Comparison of ENCODE assay signal across 19 cellular contexts in the genomic region with DNA sequence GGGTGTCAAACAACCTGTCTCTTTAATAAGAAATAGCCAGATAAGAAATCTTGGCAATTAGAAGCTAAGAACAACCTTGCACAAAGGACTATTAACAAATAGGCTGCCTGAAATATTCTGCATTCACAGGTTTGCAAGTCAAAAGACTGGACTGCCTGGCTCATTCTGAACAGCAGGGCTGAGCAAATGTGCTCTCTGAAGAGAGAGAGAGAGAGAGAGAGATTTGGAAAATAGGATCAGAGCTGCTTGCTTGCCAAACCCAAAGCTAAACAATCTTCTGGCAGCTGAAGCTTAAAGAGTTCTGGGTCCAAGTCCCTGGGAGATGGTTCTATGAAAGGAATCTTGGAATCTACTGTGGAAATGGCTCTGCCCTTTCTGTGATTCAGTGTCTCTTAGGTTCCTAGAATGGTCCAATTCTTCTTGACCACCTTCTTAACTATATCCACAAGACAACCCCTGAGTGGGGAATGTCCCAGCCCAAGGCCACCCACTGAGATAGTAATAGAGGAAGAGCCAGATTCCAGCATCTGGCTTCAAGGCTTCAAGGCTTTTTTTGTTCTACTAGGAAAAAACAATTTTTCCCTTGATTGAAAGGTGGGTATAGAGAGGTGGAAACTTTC.
"Had no signal": no experiment of that assay in that cellular context is flagged by ENCODE, and none has a peak within 500 bp of the region (broad histone marks: within the 10 kb centered on the region; RNA-seq: fewer than 3 reads in every experiment).

No MANE protein-coding gene starts in this region.

- H3K27me3 ChIP-seq: cardiac muscle cell, hepatocyte, right lobe of liver, vagina had no signal

- H3K4me1 ChIP-seq: pancreas, right lobe of liver, vagina had no signal

- H3K4me2 ChIP-seq: hepatocyte, smooth muscle cell had no signal

- H3K4me3 ChIP-seq: cardiac muscle cell, hepatocyte, pancreas, right lobe of liver, smooth muscle cell, stomach, vagina had no signal

- H3K27ac ChIP-seq: cardiac muscle cell, hepatocyte, pancreas, right lobe of liver, stomach, vagina had no signal

- H3K36me3 ChIP-seq: cardiac muscle cell, pancreas, right lobe of liver, stomach, vagina had no signal

- H2AFZ ChIP-seq: hepatocyte had no signal

- H3K79me2 ChIP-seq: hepatocyte had no signal

- DNase-seq: activated CD4-positive, alpha-beta memory T cell treated with anti-CD3 and anti-CD28 coated beads, Interleukin-2, amount 10 ng/mL, durations not matched to agents 7 days and 5 days; activated CD4-positive, alpha-beta T cell treated with anti-CD3 and anti-CD28 coated beads for 48 hours; activated CD8-positive, alpha-beta memory T cell treated with anti-CD3 and anti-CD28 coated beads, Interleukin-2, amount 10 ng/mL, durations not matched to agents 7 days and 5 days; activated effector memory CD4-positive, alpha-beta T cell treated with anti-CD3 and anti-CD28 coated beads, Interleukin-2, amount 50 U/mL, for 16 hours; activated naive CD4-positive, alpha-beta T cell treated with anti-CD3 and anti-CD28 coated beads, Interleukin-2, amount 10 ng/mL, durations not matched to agents 7 days and 5 days; activated T-cell treated with anti-CD3 and anti-CD28 coated beads for 4 hours; amygdala; effector CD4-positive, alpha-beta T cell; erythroblast; mesenchymal stem cell; nephron progenitor cell; pancreas; right lobe of liver; stimulated activated CD4-positive, alpha-beta T cell treated with anti-CD3 and anti-CD28 coated beads, Interleukin-15, amount 100 ng/mL, for 24 hours; stomach had no signal

- H3K9me3 ChIP-seq: pancreas, right lobe of liver, stomach, vagina had no signal
